ENCODE assay signal across 18 cellular contexts in genomic region chr12:1523046-1523445, GRCh38.
DNase-seq lines count a peak whose midpoint lies in the region; ATAC-seq and TF ChIP-seq lines count a peak whose summit lies in the region.
"Had no signal": no experiment of that assay in that cellular context is flagged by ENCODE, and none has a peak within 500 bp of the region (broad histone marks: within the 10 kb centered on the region; RNA-seq: fewer than 3 reads in every experiment).

No MANE protein-coding gene starts in this region.

- H2AFZ ChIP-seq in GM23338: peak overlapping the region; percentile 24
- no peak overlapping the region for H2AFZ ChIP-seq in neuronal stem cell (ENCODE audit: low read length)

- H3K9me3 Mint-ChIP-seq in GM23338: no peaks in the 10 kb centered on the region; the same call in 2 of the 3 replicates
- H3K9me3 Mint-ChIP-seq in endodermal cell: no peaks in the 10 kb centered on the region

- peak; percentile 49 for ATAC-seq in GM23338
- no peak for ATAC-seq in HG02678 (IDR thresholded peaks at IDR 0.05; ENCODE audit: unreplicated experiment)
- no peak for ATAC-seq in HG03097 (IDR thresholded peaks at IDR 0.05; ENCODE audit: low FRiP score, unreplicated experiment)
- ATAC-seq: PC-3 had no signal

- WGBS in endodermal cell (ENCODE audit: insufficient coverage in 1 of 2, insufficient read length in 1 of 2), 2 experiments: 87 to 90% methylated on average over 6 to 8 of the region's 8 CpGs
- WGBS in neuronal stem cell (ENCODE audit: extremely low coverage in 2 of 2, insufficient read length in 2 of 2, insufficient replicate concordance in 1 of 2), 2 donors: no CpG with 5 or more reads among the region's 8 CpGs

- no peak overlapping the region for H2AK5ac ChIP-seq in neuronal stem cell (ENCODE audit: low read depth, low read length)

- H4K91ac ChIP-seq in neuronal stem cell (ENCODE audit: low read depth, low read length, poor library complexity): no peak overlapping the region

- 0 out of 2 replicates have a peak, but pooled peaks cover 4% of the 10 kb centered on the region for H3K9me2 ChIP-seq in GM23338 (ENCODE audit: insufficient read depth)

- no peak overlapping the region for H3K4ac ChIP-seq in neuronal stem cell (ENCODE audit: low read length)

- H3K27me3 Mint-ChIP-seq in GM23338 (ENCODE audit: insufficient read depth, low read depth, poor library complexity) (peaks cover 18% of the 10 kb centered on the region), endodermal cell (ENCODE audit: insufficient read depth) (peaks cover 52% of the 10 kb centered on the region)

- H3K36me3 Mint-ChIP-seq in GM23338 (ENCODE audit: low read depth) (peaks cover 3% of the 10 kb centered on the region; the same call in 1 of the 3 replicates), endodermal cell (ENCODE audit: low read depth) (no peaks in the 10 kb centered on the region)

- H3K27ac ChIP-seq in GM23338 (ENCODE audit: low read depth) (peak overlapping the region; percentile 42; the same call in 1 of the 2 replicates), HUES48 (ENCODE audit: low read depth, low read length) (peak overlapping the region; percentile 70), endodermal cell (ENCODE audit: low read depth, low read length) (no peak overlapping the region), neuronal stem cell (replicated peaks; ENCODE audit: low read length) (peak overlapping the region; percentile 48)
- H3K27ac ChIP-seq: C4-2B, RWPE1, SJSA1 had no signal

- peak overlapping the region; percentile 2 for H2BK120ac ChIP-seq in neuronal stem cell (ENCODE audit: low read depth, low read length)

- TF ChIP-seq CTCF in GM23338 (conservative IDR thresholded peaks at IDR 0.05; ENCODE audit: low read depth in 2 of 2) (no peak), endodermal cell (conservative IDR thresholded peaks at IDR 0.05) (no peak)

- peak; percentile 59 for DNase-seq in GM23338 (ENCODE audit: low spot score)
- DNase-seq in endodermal cell: peak; percentile 71
- DNase-seq in neuronal stem cell (ENCODE audit: low spot score): no peak
- DNase-seq in NCI-H2171 treated with DMSO at 0.1 percent for 48 hours (lab: John Stamatoyannopoulos, UW): no peak
- DNase-seq: DMS 273 treated with DMSO at 0.1 percent for 48 hours, GDM1, KBM-7, NCI-H1417 treated with DMSO at 0.1 percent for 48 hours, NCI-H1930, NCI-H446, NCI-H748 treated with DMSO at 0.1 percent for 48 hours, PC-3 had no signal

- H3K9ac ChIP-seq in HUES48 (ENCODE audit: low read depth, low read length) (no peak overlapping the region), endodermal cell (ENCODE audit: extremely low read depth, low read length, poor library complexity, severe bottlenecking) (no peak overlapping the region), neuronal stem cell (ENCODE audit: low read depth, low read length, poor library complexity) (no peak overlapping the region)

- H3K9me3 ChIP-seq in HUES48 (ENCODE audit: control insufficient read depth, insufficient read depth, low read length): no peaks in the 10 kb centered on the region
- H3K9me3 ChIP-seq in endodermal cell (ENCODE audit: control insufficient read depth, low read length): no peaks in the 10 kb centered on the region
- peaks cover 0 to 3% of the 10 kb centered on the region in 2 donors for H3K9me3 ChIP-seq in neuronal stem cell (replicated peaks in 1 of 2; ENCODE audit: control insufficient read depth in 2 of 2, insufficient read depth in 1 of 2, low read depth in 1 of 2, low read length in 2 of 2)
- H3K9me3 ChIP-seq: SJSA1 had no signal

- H3K27me3 ChIP-seq in GM23338 (ENCODE audit: insufficient read depth) (peaks cover 39% of the 10 kb centered on the region), HUES48 (ENCODE audit: control insufficient read depth, insufficient read depth, low read length) (peaks cover 39% of the 10 kb centered on the region), endodermal cell (ENCODE audit: control insufficient read depth, insufficient read depth, low read length, poor library complexity, severe bottlenecking) (peaks cover 20% of the 10 kb centered on the region), neuronal stem cell (ENCODE audit: control insufficient read depth in 3 of 3, insufficient read depth in 3 of 3, low read depth in 1 of 3, low read length in 3 of 3) (peaks cover 0 to 48% (median 0%) of the 10 kb centered on the region in 3 experiments)
- H3K27me3 ChIP-seq: SJSA1 had no signal

- no peak overlapping the region for H3K14ac ChIP-seq in neuronal stem cell (ENCODE audit: low read length)

- peaks cover 36% of the 10 kb centered on the region for H3K4me1 Mint-ChIP-seq in GM23338
- H3K4me1 Mint-ChIP-seq in endodermal cell: peaks cover 35% of the 10 kb centered on the region

- H2BK12ac ChIP-seq in neuronal stem cell (ENCODE audit: low read length): no peak overlapping the region

- no peaks in the 10 kb centered on the region for H3K36me3 ChIP-seq in GM23338 (ENCODE audit: insufficient read depth)
- no peaks in the 10 kb centered on the region for H3K36me3 ChIP-seq in HUES48 (ENCODE audit: control insufficient read depth, insufficient read depth, low read length)
- no peaks in the 10 kb centered on the region for H3K36me3 ChIP-seq in endodermal cell (ENCODE audit: control insufficient read depth, insufficient read depth, low read length)
- H3K36me3 ChIP-seq in neuronal stem cell (replicated peaks in 1 of 2; ENCODE audit: control insufficient read depth in 2 of 2, insufficient read depth in 2 of 2, low read length in 2 of 2): no peaks in the 10 kb centered on the region
- H3K36me3 ChIP-seq: SJSA1 had no signal

- no peaks in the 10 kb centered on the region for H3K79me2 ChIP-seq in GM23338 (replicated peaks; ENCODE audit: insufficient read depth)

- H2BK15ac ChIP-seq in neuronal stem cell (ENCODE audit: low read length): no peak overlapping the region

- peaks cover 22% of the 10 kb centered on the region for H3K4me1 ChIP-seq in GM23338 (ENCODE audit: insufficient read depth)
- H3K4me1 ChIP-seq in HUES48 (ENCODE audit: control insufficient read depth, insufficient read depth, low read length): peaks cover 17% of the 10 kb centered on the region
- H3K4me1 ChIP-seq in endodermal cell (ENCODE audit: control insufficient read depth, insufficient read depth, low read length): peaks cover 16% of the 10 kb centered on the region
- peaks cover 4 to 33% of the 10 kb centered on the region in 2 donors for H3K4me1 ChIP-seq in neuronal stem cell (ENCODE audit: control insufficient read depth in 2 of 2, insufficient read depth in 1 of 2, low read depth in 1 of 2, low read length in 2 of 2)

- no peak overlapping the region for H2BK5ac ChIP-seq in neuronal stem cell (ENCODE audit: low read length)

- H3K4me3 Mint-ChIP-seq in GM23338 (no peak overlapping the region), endodermal cell (no peak overlapping the region)

- no peaks in the 10 kb centered on the region for H3K79me1 ChIP-seq in neuronal stem cell (ENCODE audit: low read depth, low read length)

- H3K4me3 ChIP-seq in GM23338 (peak overlapping the region; percentile 41), HUES48 (ENCODE audit: low read depth, low read length) (no peak overlapping the region), endodermal cell (ENCODE audit: low read length) (no peak overlapping the region), neuronal stem cell (ENCODE audit: low read length in 2 of 2) (no peak overlapping the region)
- H3K4me3 ChIP-seq: SJSA1 had no signal

- H3K18ac ChIP-seq in neuronal stem cell (ENCODE audit: low read length): peak overlapping the region; percentile 77

- H3K27ac Mint-ChIP-seq in GM23338 (no peak overlapping the region), endodermal cell (no peak overlapping the region)

- no peak overlapping the region for H4K8ac ChIP-seq in neuronal stem cell (ENCODE audit: low read depth, low read length)

- H3K4me2 ChIP-seq in GM23338 (peak overlapping the region; percentile 69; the same call in 1 of the 2 replicates), neuronal stem cell (ENCODE audit: insufficient read depth, low read length, poor library complexity, severe bottlenecking) (no peak overlapping the region)

- no peak overlapping the region for H3K23ac ChIP-seq in neuronal stem cell (ENCODE audit: low read depth, low read length, poor library complexity)

- H4K20me1 ChIP-seq in GM23338 (replicated peaks; ENCODE audit: insufficient read depth): no peaks in the 10 kb centered on the region

- peaks cover 10% of the 10 kb centered on the region; the same call in 1 of the 2 replicates for H3F3A ChIP-seq in GM23338 (replicated peaks; ENCODE audit: low read depth)

TF ChIP-seq in GM23338, 12 proteins besides CTCF, POLR2A, EP300 and RAD21 (continues in another document):
- no peak for TF ChIP-seq EZH2phosphoT487 (IDR thresholded peaks at IDR 0.05; ENCODE audit: unreplicated experiment)
- TF ChIP-seq ZNF114 (CRISPR knock-in tag; IDR thresholded peaks at IDR 0.05): no peak
- no peak for TF ChIP-seq POLR2AphosphoS5 (IDR thresholded peaks at IDR 0.05; ENCODE audit: low read depth)
- no peak for TF ChIP-seq ETS1 (IDR thresholded peaks at IDR 0.05)
- TF ChIP-seq EZH2 (IDR thresholded peaks at IDR 0.05; ENCODE audit: low read depth, unreplicated experiment): no peak
- TF ChIP-seq CREB1 (CRISPR knock-in tag; IDR thresholded peaks at IDR 0.05; ENCODE audit: low read depth): no peak

Comparison
In these comparisons a context has a peak if more than half of its experiments do, and no peak if none do; other contexts are left out.
1. DNase-seq: peak in GM23338 (single experiment) and endodermal cell (single experiment); none in neuronal stem cell (single experiment) and NCI-H2171 treated with DMSO at 0.1 percent for 48 hours (single experiment).